In the genomic region with DNA sequence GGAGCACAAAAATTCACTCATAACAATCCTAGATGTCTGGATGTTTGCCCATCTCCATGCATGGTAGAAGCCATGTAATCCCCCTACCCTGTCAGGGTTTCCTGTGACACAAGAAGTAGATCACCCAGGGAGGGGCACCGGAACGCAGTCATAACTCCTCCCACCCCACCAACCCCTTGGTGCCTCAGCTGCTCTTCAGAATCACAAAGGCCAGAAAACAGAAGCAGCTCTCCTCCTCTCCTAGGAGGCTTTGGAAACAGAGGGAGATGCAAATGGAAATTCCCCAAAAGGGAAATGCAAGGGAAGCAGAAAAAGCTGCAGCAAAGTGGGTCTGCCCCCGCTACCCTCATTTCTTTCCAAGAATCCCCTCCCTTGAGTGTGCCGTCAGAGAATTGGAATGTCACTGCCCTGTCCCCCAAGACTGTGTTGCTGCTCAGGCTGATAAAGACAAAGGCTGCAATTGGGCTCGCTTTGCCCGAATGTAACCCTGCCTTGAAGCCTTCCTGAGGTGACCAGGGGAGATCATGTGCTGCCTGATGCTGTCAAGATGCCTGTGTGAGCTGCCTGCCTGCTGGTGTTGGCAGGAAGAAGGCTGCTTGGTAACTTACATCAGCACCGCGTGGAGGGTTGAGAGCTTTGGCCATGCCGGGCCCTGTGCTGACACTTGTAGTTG, we compare ENCODE assay signal across 8 cellular contexts.
DNase-seq lines count a peak whose midpoint lies in the region; TF ChIP-seq lines count a peak whose summit lies in the region.

No MANE protein-coding gene starts in this region.

- no peaks in the 10 kb centered on the region for H3K79me1 ChIP-seq in mesenchymal stem cell (replicated peaks; ENCODE audit: low read length, poor library complexity, severe bottlenecking)

- no peak overlapping the region for H2BK5ac ChIP-seq in mesenchymal stem cell (ENCODE audit: low read depth, low read length, poor library complexity, severe bottlenecking)

- H4K91ac ChIP-seq in mesenchymal stem cell (ENCODE audit: low read length): peak overlapping the region; percentile 36

- no peaks in the 10 kb centered on the region for H3K27me3 Mint-ChIP-seq in endothelial cell (ENCODE audit: unreplicated experiment)

- peaks cover 31% of the 10 kb centered on the region for H3K4me1 Mint-ChIP-seq in endothelial cell (ENCODE audit: unreplicated experiment)

- H3K23ac ChIP-seq in mesenchymal stem cell (ENCODE audit: low read length in 2 of 2): no peak overlapping the region

- peak overlapping the region; percentile 98 for H3K27ac Mint-ChIP-seq in endothelial cell (ENCODE audit: unreplicated experiment)

- intact Hi-C loops in thyroid gland (cut with DNase I): loop anchor here (10.0 kb wide), 2 partner anchors 69 to 71 kb away; partner anchors contain the start of gene ABCA1

- no peaks in the 10 kb centered on the region for H3K27me3 ChIP-seq in mesenchymal stem cell (ENCODE audit: control insufficient read depth in 1 of 2, insufficient read depth in 1 of 2, low read length in 2 of 2)
- no peaks in the 10 kb centered on the region for H3K27me3 ChIP-seq in thyroid gland

- H3K27ac ChIP-seq in mesenchymal stem cell (ENCODE audit: low read length, poor library complexity, severe bottlenecking): peak overlapping the region; percentile 65
- H3K27ac ChIP-seq in thyroid gland: peak overlapping the region in 2 of 3 donors; percentile 92 to 98

- peak overlapping the region; percentile 89 for H3K9ac ChIP-seq in mesenchymal stem cell (ENCODE audit: low read length)

- no peaks in the 10 kb centered on the region for H3K9me3 Mint-ChIP-seq in endothelial cell (ENCODE audit: unreplicated experiment)

- H3K4ac ChIP-seq in mesenchymal stem cell (ENCODE audit: low read depth in 1 of 2, low read length in 2 of 2): peak overlapping the region in 1 of 2 experiments; percentile 70

- H3K9me3 ChIP-seq in mesenchymal stem cell (ENCODE audit: control insufficient read depth, low read length) (no peaks in the 10 kb centered on the region), thyroid gland (no peaks in the 10 kb centered on the region)

- no peak for TF ChIP-seq CTCF in AG09319 (IDR thresholded peaks at IDR 0.05; ENCODE audit: low read depth, low read length)
- TF ChIP-seq CTCF in NB4 (IDR thresholded peaks at IDR 0.05; ENCODE audit: low read depth, low read length): no peak
- TF ChIP-seq CTCF in endothelial cell (IDR thresholded peaks at IDR 0.05; ENCODE audit: unreplicated experiment): no peak
- no peak for TF ChIP-seq CTCF in thyroid gland (IDR thresholded peaks at IDR 0.05)

- no peaks in the 10 kb centered on the region for H3K36me3 Mint-ChIP-seq in endothelial cell (ENCODE audit: low read depth, unreplicated experiment)

- H2AK5ac ChIP-seq in mesenchymal stem cell (ENCODE audit: low read length, severe bottlenecking): peak overlapping the region; percentile 18

- no peak overlapping the region for H2BK15ac ChIP-seq in mesenchymal stem cell (ENCODE audit: low read depth, poor library complexity, severe bottlenecking)

- H3K18ac ChIP-seq in mesenchymal stem cell (ENCODE audit: low read depth in 1 of 2, low read length in 2 of 2): peak overlapping the region; percentile 44 to 85

- H3K36me3 ChIP-seq in mesenchymal stem cell (ENCODE audit: control insufficient read depth in 1 of 2, insufficient read depth in 2 of 2, low read depth in 1 of 2, low read length in 2 of 2) (no peaks in the 10 kb centered on the region), thyroid gland (no peaks in the 10 kb centered on the region)

- TF ChIP-seq POLR2A in NB4 (IDR thresholded peaks at IDR 0.05; ENCODE audit: extremely low read depth, insufficient read length) (peak; percentile 45), thyroid gland (IDR thresholded peaks at IDR 0.05) (no peak)

- H2AFZ ChIP-seq in mesenchymal stem cell (ENCODE audit: low read depth, low read length): no peak overlapping the region

- no peak overlapping the region for H2BK120ac ChIP-seq in mesenchymal stem cell (ENCODE audit: low read depth, low read length)

- peak overlapping the region; percentile 81 to 96 for H2BK12ac ChIP-seq in mesenchymal stem cell (ENCODE audit: low read length in 2 of 2)

- peak overlapping the region; percentile 66 for H4K8ac ChIP-seq in mesenchymal stem cell (ENCODE audit: low read length)

- H3K4me3 Mint-ChIP-seq in endothelial cell (ENCODE audit: unreplicated experiment): no peak overlapping the region

- H3K14ac ChIP-seq in mesenchymal stem cell (ENCODE audit: low read length in 2 of 2): peak overlapping the region in 1 of 2 experiments; percentile 51

- H3K4me3 ChIP-seq in NB4 (ENCODE audit: low read depth, low read length) (peak overlapping the region; percentile 42), mesenchymal stem cell (ENCODE audit: insufficient read depth in 1 of 2, low read depth in 1 of 2, low read length in 2 of 2) (peak overlapping the region in 1 of 2 experiments; percentile 86), thyroid gland (replicated peaks in 1 of 3) (no peak overlapping the region)

- no peak overlapping the region for H3K4me2 ChIP-seq in mesenchymal stem cell (ENCODE audit: low read length, poor library complexity, severe bottlenecking)

- DNase-seq in AG09319 (ENCODE audit: extremely low read depth, low read depth) (peak; percentile 24), NB4 (ENCODE audit: low read depth) (peak; percentile 79), endothelial cell (ENCODE audit: low spot score) (peak; percentile 71), mesenchymal stem cell (peak; percentile 96), thyroid gland (peak; percentile 77), NCI-H774 (lab: John Stamatoyannopoulos, UW) (no peak), GM19238 (ENCODE audit: insufficient read length, low spot score) (no peak)
- no peak for DNase-seq in activated effector memory CD4-positive, alpha-beta T cell treated with Interleukin-2 at 50 U/mL for 16 hours

- WGBS in mesenchymal stem cell: 6% methylated on average over 6 of the region's 9 CpGs
- 12 to 19% methylated on average over 6 to 9 of the region's 9 CpGs for WGBS in thyroid gland, 2 donors

- peaks cover 14% of the 10 kb centered on the region for H3K4me1 ChIP-seq in mesenchymal stem cell (ENCODE audit: control insufficient read depth, insufficient read depth, low read depth, low read length)
- H3K4me1 ChIP-seq in thyroid gland: peaks cover 36 to 37% of the 10 kb centered on the region in 2 donors

Comparison
In these comparisons a context has a peak if more than half of its experiments do, and no peak if none do; other contexts are left out.
1. DNase-seq: peak in AG09319 (single experiment), NB4 (single experiment), endothelial cell (single experiment), mesenchymal stem cell (single experiment) and thyroid gland (2 of 2); none in activated effector memory CD4-positive, alpha-beta T cell treated with Interleukin-2 at 50 U/mL for 16 hours (single experiment), NCI-H774 (single experiment) and GM19238 (single experiment).